In genomic region chr5:102554728-102555127, GRCh38 we compare ENCODE assay signal across 10 cellular contexts. TPM values are rescaled to one million over a fixed set of nuclear protein-coding genes. Genes with fewer than 3 reads are reported as not detected.
A peak's percentile ranks its signal among the peaks of the same experiment; 100 is the strongest.
DNase-seq lines count a peak whose midpoint lies in the region; ATAC-seq and TF ChIP-seq lines count a peak whose summit lies in the region.
"Had no signal": no experiment of that assay in that cellular context is flagged by ENCODE, and none has a peak within 500 bp of the region (broad histone marks: within the 10 kb centered on the region; RNA-seq: fewer than 3 reads in every experiment).

No MANE protein-coding gene starts in this region.

- DNase-seq in Calu3 (peak; percentile 10), NCI-H524 (lab: John Stamatoyannopoulos, UW) (peak; percentile 34 to 54), fibroblast of mammary gland (ENCODE audit: low read depth) (peak; percentile 20), esophagus muscularis mucosa (ENCODE audit: extremely low spot score) (no peak), AG08395 (ENCODE audit: low spot score) (no peak), putamen (ENCODE audit: low spot score) (no peak)

- CTCF ChIA-PET in Calu3 (lab: Charles Lee) = interaction anchor here (1.5 kb wide), 1 partner anchor 9 kb away, joined by 4 read pairs; no protein-coding TSS in a partner anchor

- H3K4me3 ChIP-seq in fibroblast of mammary gland (ENCODE audit: control insufficient read depth, low read depth, low read length) (no peak overlapping the region), esophagus muscularis mucosa (no peak overlapping the region)

- H3K9me3 ChIP-seq in esophagus muscularis mucosa = no peaks in the 10 kb centered on the region

- H3K27ac ChIP-seq in esophagus muscularis mucosa (replicated peaks in 1 of 4) = no peak overlapping the region

- 81% methylated on average over 1 of the region's 1 CpG for WGBS in esophagus muscularis mucosa

- no peak for TF ChIP-seq POLR2A in esophagus muscularis mucosa (IDR thresholded peaks at IDR 0.05; ENCODE audit: low read depth)

- H3K27ac Mint-ChIP-seq in Calu3 (ENCODE audit: unreplicated experiment) = no peak overlapping the region
- H3K27ac Mint-ChIP-seq: activated naive CD4-positive, alpha-beta T cell treated with anti-CD3 and anti-CD28 coated beads, Interleukin-2, amount 50 U/mL, for 24 hours had no signal

- H3K36me3 ChIP-seq in esophagus muscularis mucosa = no peaks in the 10 kb centered on the region

- no peak overlapping the region for H3K4me3 Mint-ChIP-seq in Calu3 (ENCODE audit: low read depth, unreplicated experiment)
- H3K4me3 Mint-ChIP-seq: activated naive CD4-positive, alpha-beta T cell treated with anti-CD3 and anti-CD28 coated beads, Interleukin-2, amount 50 U/mL, for 24 hours had no signal

- no peaks in the 10 kb centered on the region for H3K36me3 Mint-ChIP-seq in Calu3 (ENCODE audit: insufficient read depth, unreplicated experiment)
- H3K36me3 Mint-ChIP-seq: activated naive CD4-positive, alpha-beta T cell treated with anti-CD3 and anti-CD28 coated beads, Interleukin-2, amount 50 U/mL, for 24 hours had no signal

- no peaks in the 10 kb centered on the region for H3K27me3 ChIP-seq in esophagus muscularis mucosa

- H3K4me1 ChIP-seq in esophagus muscularis mucosa = no peaks in the 10 kb centered on the region

- ATAC-seq in GM21526 (IDR thresholded peaks at IDR 0.05; ENCODE audit: low FRiP score, unreplicated experiment) (peak; percentile 52), HG02678 (IDR thresholded peaks at IDR 0.05; ENCODE audit: unreplicated experiment) (no peak)

- H3K27me3 Mint-ChIP-seq in Calu3 (ENCODE audit: unreplicated experiment) = no peaks in the 10 kb centered on the region

- intact Hi-C loops in Calu3 (cut with micrococcal nuclease; ENCODE audit: unreplicated experiment) = no loop called here
- intact Hi-C loops in esophagus muscularis mucosa (cut with DNase I) = no loop called here

- BruUV-seq in Calu3 (replicated peaks; lab: Mats Ljungman, UMichigan) = no TSS peak

- no peak for TF ChIP-seq CTCF in Calu3 (IDR thresholded peaks at IDR 0.05; ENCODE audit: unreplicated experiment)
- TF ChIP-seq CTCF in fibroblast of mammary gland (conservative IDR thresholded peaks at IDR 0.05; ENCODE audit: control insufficient read depth, insufficient read depth, low read depth, low read length) = no peak
- no peak for TF ChIP-seq CTCF in esophagus muscularis mucosa (IDR thresholded peaks at IDR 0.05)

- no peak for TF ChIP-seq EP300 in esophagus muscularis mucosa (IDR thresholded peaks at IDR 0.05)

- H3K9me3 Mint-ChIP-seq in Calu3 (ENCODE audit: low read depth, unreplicated experiment) = peaks cover 2% of the 10 kb centered on the region
- H3K9me3 Mint-ChIP-seq: activated naive CD4-positive, alpha-beta T cell treated with anti-CD3 and anti-CD28 coated beads, Interleukin-2, amount 50 U/mL, for 24 hours had no signal

- H3K4me1 Mint-ChIP-seq in Calu3 (ENCODE audit: low read depth, unreplicated experiment) = no peaks in the 10 kb centered on the region
- H3K4me1 Mint-ChIP-seq: activated naive CD4-positive, alpha-beta T cell treated with anti-CD3 and anti-CD28 coated beads, Interleukin-2, amount 50 U/mL, for 24 hours had no signal

RNA-seq across cellular contexts. Expression of gene SLCO6A1, which starts 55.9 kb away (rescaled TPM):
- total RNA-seq in Calu3 (2022) (not detected in 2 replicates), esophagus muscularis mucosa (not detected)
- total RNA-seq: endothelial cell of umbilical vein had no signal

Comparison
In these comparisons a context has a peak if more than half of its experiments do, and no peak if none do; other contexts are left out.
1. DNase-seq: peak in Calu3 (single experiment), NCI-H524 (2 of 2) and fibroblast of mammary gland (single experiment); none in esophagus muscularis mucosa (single experiment), AG08395 (single experiment) and putamen (single experiment).